1 cellular context compared by ENCODE assay signal in the genomic region with DNA sequence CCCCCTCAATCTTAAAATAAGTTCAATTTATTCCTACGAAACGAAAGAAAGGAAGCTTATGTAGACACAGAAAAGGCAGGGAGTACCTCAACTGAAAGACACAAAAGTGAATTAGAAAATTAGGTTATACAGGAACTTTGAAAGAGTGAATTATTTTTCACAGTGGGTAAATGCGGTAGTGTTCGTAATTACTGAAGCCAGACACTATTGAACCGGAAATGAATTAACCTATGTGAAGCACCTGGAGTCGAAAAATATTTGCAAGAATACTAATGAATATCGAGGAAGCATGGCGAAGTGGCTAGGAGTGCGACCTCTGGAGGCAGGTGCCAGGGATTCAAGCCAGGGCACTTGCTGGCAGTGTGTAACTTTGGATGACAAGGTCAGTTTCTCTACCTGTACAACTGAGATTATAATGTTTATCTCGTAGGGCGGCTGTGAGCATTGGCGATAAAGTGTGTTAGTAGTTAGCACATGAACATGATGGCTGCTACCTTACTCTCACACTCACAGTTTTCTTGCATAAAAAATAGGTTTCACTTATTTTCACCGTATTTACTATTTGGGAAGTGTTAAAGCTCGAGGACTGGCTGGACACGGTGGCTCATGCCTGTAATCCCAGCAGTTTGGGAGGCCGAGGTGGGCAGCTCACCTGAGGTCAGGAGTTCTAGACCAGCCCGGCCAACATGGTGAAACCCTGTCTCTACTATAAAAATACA.
TF ChIP-seq lines count a peak whose summit lies in the region.

No MANE protein-coding gene starts in this region.

TF ChIP-seq in endothelial cell of umbilical vein, 7 proteins besides CTCF, POLR2A, EP300 and RAD21:
- TF ChIP-seq POLR2AphosphoS5 (IDR thresholded peaks at IDR 0.05; ENCODE audit: insufficient read depth, low read depth, low read length): no peak
- TF ChIP-seq FOS (IDR thresholded peaks at IDR 0.05; ENCODE audit: borderline replicate concordance, insufficient read depth, low read length): no peak
- TF ChIP-seq MYC (IDR thresholded peaks at IDR 0.05; ENCODE audit: low read depth, low read length): peak; percentile 46
- no peak for TF ChIP-seq EZH2 (IDR thresholded peaks at IDR 0.05; ENCODE audit: borderline replicate concordance, low read depth, low read length, severe bottlenecking)
